ENCODE assay signal across 10 cellular contexts in the genomic region with DNA sequence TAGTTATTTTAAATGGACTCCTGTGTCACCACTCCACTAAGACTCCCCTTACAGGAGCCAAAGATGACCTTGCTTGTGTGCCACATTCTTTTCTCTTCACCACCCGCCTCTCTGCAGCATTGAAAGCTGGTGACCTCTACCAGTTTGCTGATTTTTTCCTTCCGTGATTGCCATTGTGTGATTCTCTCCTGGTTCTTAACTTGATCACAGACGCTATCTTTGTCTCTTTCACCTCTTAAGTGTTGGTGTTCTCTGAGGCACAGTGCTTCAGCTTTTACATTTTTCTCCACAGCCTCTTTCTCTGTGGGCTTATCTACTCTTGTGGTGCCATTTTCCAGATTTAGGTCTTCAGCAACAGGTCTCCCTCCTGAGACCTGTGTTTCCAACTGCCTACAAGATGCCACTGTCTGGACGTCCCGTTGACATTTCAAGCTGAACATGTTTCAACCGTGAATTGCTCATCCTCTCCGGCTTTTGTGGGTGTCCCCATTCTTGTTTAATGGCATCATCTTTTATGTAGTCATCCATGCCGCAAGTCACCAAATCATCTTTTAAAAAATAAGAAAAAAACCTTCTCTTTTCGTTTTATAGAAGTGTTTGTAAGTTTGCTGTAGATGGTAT. TPM values are rescaled to one million over a fixed set of nuclear protein-coding genes. Genes with fewer than 3 reads are reported as not detected.
DNase-seq lines count a peak whose midpoint lies in the region; ATAC-seq, FAIRE-seq and TF ChIP-seq lines count a peak whose summit lies in the region.
"Had no signal": no experiment of that assay in that cellular context is flagged by ENCODE, and none has a peak within 500 bp of the region (broad histone marks: within the 10 kb centered on the region; RNA-seq: fewer than 3 reads in every experiment).

No MANE protein-coding gene starts in this region.

- intact Hi-C loops in activated CD4-positive, alpha-beta T cell treated with anti-CD3 and anti-CD28 coated beads, Interleukin-2, amount 10 ng/mL, durations not matched to agents 24 days and 14 days (cut with micrococcal nuclease) = no loop called here

- H3K4me3 ChIP-seq in fibroblast of mammary gland (ENCODE audit: control insufficient read depth, low read depth, low read length) = peak overlapping the region; percentile 4

- H3K36me3 Mint-ChIP-seq in activated CD4-positive, alpha-beta T cell treated with anti-CD3 and anti-CD28 coated beads, Interleukin-2, amount 10 ng/mL, durations not matched to agents 24 days and 14 days (ENCODE audit: low read depth) = peaks cover 38% of the 10 kb centered on the region

- no peak for ATAC-seq in HG03442 (IDR thresholded peaks at IDR 0.05; ENCODE audit: unreplicated experiment)
- ATAC-seq in GM18511 (IDR thresholded peaks at IDR 0.05; ENCODE audit: unreplicated experiment) = no peak

- H3K27ac Mint-ChIP-seq in activated CD4-positive, alpha-beta T cell treated with anti-CD3 and anti-CD28 coated beads, Interleukin-2, amount 10 ng/mL, durations not matched to agents 24 days and 14 days = peak overlapping the region; percentile 97

- peaks cover 63% of the 10 kb centered on the region for H3K4me1 Mint-ChIP-seq in activated CD4-positive, alpha-beta T cell treated with anti-CD3 and anti-CD28 coated beads, Interleukin-2, amount 10 ng/mL, durations not matched to agents 24 days and 14 days

- H3K9me3 Mint-ChIP-seq in activated CD4-positive, alpha-beta T cell treated with anti-CD3 and anti-CD28 coated beads, Interleukin-2, amount 10 ng/mL, durations not matched to agents 24 days and 14 days = peaks cover 11% of the 10 kb centered on the region

- DNase-seq in H54 (ENCODE audit: insufficient read length, low spot score) = no peak
- peak; percentile 71 for DNase-seq in activated CD4-positive, alpha-beta T cell treated with anti-CD3 and anti-CD28 coated beads, Interleukin-2, amount 10 ng/mL, durations not matched to agents 24 days and 14 days
- peak; percentile 83 for DNase-seq in fibroblast of mammary gland (ENCODE audit: low read depth)
- peak; percentile 14 to 24 for DNase-seq in stimulated activated CD4-positive, alpha-beta T cell treated with anti-CD3 and anti-CD28 coated beads, Interleukin-4, amount 100 ng/mL, for 48 hours (ENCODE audit: low read depth in 2 of 2)
- no peak for DNase-seq in GDM1 (lab: John Stamatoyannopoulos, UW)
- no peak for DNase-seq in GM12892 (ENCODE audit: insufficient read length)
- DNase-seq: naive B cell, NCI-H1105 treated with DMSO at 0.1 percent for 48 hours had no signal

- H3K4me3 Mint-ChIP-seq in activated CD4-positive, alpha-beta T cell treated with anti-CD3 and anti-CD28 coated beads, Interleukin-2, amount 10 ng/mL, durations not matched to agents 24 days and 14 days = peak overlapping the region; percentile 77

- H3K27me3 Mint-ChIP-seq in activated CD4-positive, alpha-beta T cell treated with anti-CD3 and anti-CD28 coated beads, Interleukin-2, amount 10 ng/mL, durations not matched to agents 24 days and 14 days = no peaks in the 10 kb centered on the region
- H3K27me3 Mint-ChIP-seq: naive B cell had no signal

- FAIRE-seq in H54 (lab: Jason Lieb, UNC) (peak; percentile 30), GM12892 (lab: Jason Lieb, UNC) (no peak)

- TF ChIP-seq POLR2A in H54 (IDR thresholded peaks at IDR 0.05; ENCODE audit: low read depth, low read length) (no peak), GM12892 (IDR thresholded peaks at IDR 0.05; ENCODE audit: low read depth, low read length) (no peak)

- TF ChIP-seq CTCF in fibroblast of mammary gland (conservative IDR thresholded peaks at IDR 0.05; ENCODE audit: control insufficient read depth, insufficient read depth, low read depth, low read length) = no peak

RNA-seq across cellular contexts. Expression of gene IQGAP1, which starts 26.5 kb away (rescaled TPM):
- 154 and 160 TPM in 2 replicates for total RNA-seq in activated CD4-positive, alpha-beta T cell treated with anti-CD3 and anti-CD28 coated beads, Interleukin-2, amount 10 ng/mL, durations not matched to agents 24 days and 14 days
- polyA plus RNA-seq in GM12892 (2012; ENCODE audit: missing spikeins) = 84.6 TPM

Comparison
In these comparisons a context has a peak if more than half of its experiments do, and no peak if none do; other contexts are left out.
1. DNase-seq: peak in activated CD4-positive, alpha-beta T cell treated with anti-CD3 and anti-CD28 coated beads, Interleukin-2, amount 10 ng/mL, durations not matched to agents 24 days and 14 days (single experiment), fibroblast of mammary gland (single experiment) and stimulated activated CD4-positive, alpha-beta T cell treated with anti-CD3 and anti-CD28 coated beads, Interleukin-4, amount 100 ng/mL, for 48 hours (2 of 2); none in H54 (single experiment), GDM1 (single experiment) and GM12892 (single experiment).